Comparison of ENCODE assay signal across 8 cellular contexts in the genomic region with DNA sequence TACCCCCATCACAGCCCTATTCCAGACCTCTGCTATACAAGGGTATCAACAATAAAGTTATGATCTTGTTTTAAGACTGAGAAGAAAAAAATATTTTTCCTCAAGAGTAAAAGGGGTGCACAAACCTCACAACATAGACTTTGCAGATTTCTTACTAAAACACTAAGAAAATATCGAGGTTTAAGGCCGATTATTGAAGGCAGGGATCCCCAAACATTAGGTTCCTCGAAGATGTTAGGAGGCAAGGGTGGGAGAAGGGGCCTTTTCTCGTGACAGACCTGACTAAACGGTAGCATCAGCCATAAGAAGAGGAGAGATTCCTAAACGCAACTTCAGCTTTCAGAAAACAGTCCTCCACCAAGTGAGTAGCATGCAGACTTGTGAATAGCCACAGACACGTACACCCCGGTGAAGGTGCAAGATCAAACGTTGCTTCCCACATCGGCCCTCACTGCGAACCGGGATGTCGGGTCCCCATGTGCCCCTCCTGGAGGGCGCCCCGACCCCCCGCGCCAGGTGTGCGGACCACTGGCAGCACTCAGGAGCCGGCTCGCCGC. TPM values are rescaled to one million over a fixed set of nuclear protein-coding genes. Genes with fewer than 3 reads are reported as not detected.
A peak's percentile ranks its signal among the peaks of the same experiment; 100 is the strongest.
DNase-seq lines count a peak whose midpoint lies in the region; ATAC-seq and TF ChIP-seq lines count a peak whose summit lies in the region.

No MANE protein-coding gene starts in this region.

- in situ Hi-C loops in ACHN (cut with HindIII; ENCODE audit: low pct_ligation_motif_present, low pct_unique_long_range_greater_than_20kb, low sequenced_read_pairs) = no loop called here

- no peak for TF ChIP-seq CTCF in GM10248 (IDR thresholded peaks at IDR 0.05; ENCODE audit: control extremely low read depth, extremely low read depth, low read depth, missing control alignments)
- no peak for TF ChIP-seq CTCF in cardiac fibroblast (IDR thresholded peaks at IDR 0.05; ENCODE audit: low read depth, low read length)

- POLR2A ChIA-PET in GM10248 (lab: Yijun Ruan, JAX) = interaction anchor here (1.0 kb wide), 2 partner anchors 17 to 24 kb away, joined by 4 to 5 read pairs; no protein-coding TSS in a partner anchor

- peak; percentile 20 for ATAC-seq in HG03139 (IDR thresholded peaks at IDR 0.05; ENCODE audit: unreplicated experiment)
- peak; percentile 28 for ATAC-seq in left colon
- ATAC-seq in stimulated activated naive CD8-positive, alpha-beta T cell treated with anti-CD3 and anti-CD28 coated beads, Interleukin-15, Interleukin-2, amounts not matched to agents 100 U/mL and 50 U/mL, for 24 hours = peak; percentile 41

- no peak overlapping the region for H3K27ac ChIP-seq in SJSA1

- H3K4me3 ChIP-seq in SJSA1 = peak overlapping the region; percentile 98
- peak overlapping the region; percentile 62 to 82 for H3K4me3 ChIP-seq in cardiac fibroblast (replicated peaks in 1 of 2; ENCODE audit: low read depth in 2 of 2, low read length in 2 of 2)

- H3K27me3 ChIP-seq in SJSA1 (replicated peaks) = no peaks in the 10 kb centered on the region

- peaks cover 6% of the 10 kb centered on the region; the same call in 1 of the 2 replicates for H3K9me3 ChIP-seq in SJSA1 (replicated peaks)

- H3K4me1 ChIP-seq in SJSA1 (replicated peaks) = peaks cover 14% of the 10 kb centered on the region

- peaks cover 6% of the 10 kb centered on the region for H3K36me3 ChIP-seq in SJSA1

- DNase-seq in ACHN (peak; percentile 33), GM10248 (ENCODE audit: extremely low spot score) (peak; percentile 59), SJSA1 (ENCODE audit: low read depth in 1 of 2, low spot score in 2 of 2) (peak in 1 of 2 experiments; percentile 21), cardiac fibroblast (ENCODE audit: low read depth in 2 of 2) (peak; percentile 40 to 41), left colon (no peak), NCI-H128 (lab: John Stamatoyannopoulos, UW; ENCODE audit: unreplicated experiment) (no peak)
- DNase-seq in stimulated activated naive CD8-positive, alpha-beta T cell treated with anti-CD3 and anti-CD28 coated beads, Interleukin-15, Interleukin-2, amounts not matched to agents 100 U/mL and 50 U/mL, for 24 hours = peak; percentile 51

- CTCF ChIA-PET in GM10248 (lab: Yijun Ruan, JAX) = interaction anchor here (1.0 kb wide), 1 partner anchor 241 kb away, joined by 3 read pairs; no protein-coding TSS in a partner anchor

- intact Hi-C loops in left colon (cut with DNase I, micrococcal nuclease) = no loop called here

RNA-seq across cellular contexts. Expression of gene PIAS2, which starts 0.7 kb away (rescaled TPM):
- total RNA-seq in SJSA1 (2014; rRNA removed; shearing (Covaris generic)) = 13.8 and 16.9 TPM in 2 replicates
- 10 to 100 TPM; 33.0 to 33.1 TPM for total RNA-seq in left colon

RNA-seq across cellular contexts. Expression of gene KATNAL2, which starts 0.8 kb away (rescaled TPM):
- 0.18 and 0.56 TPM in 2 replicates for total RNA-seq in SJSA1 (2014; rRNA removed; shearing (Covaris generic))
- 1 to 10 TPM; 2.1 to 3.7 TPM for total RNA-seq in left colon

Comparison
In these comparisons a context has a peak if more than half of its experiments do, and no peak if none do; other contexts are left out.
1. DNase-seq: peak in ACHN (single experiment), GM10248 (single experiment), cardiac fibroblast (2 of 2) and stimulated activated naive CD8-positive, alpha-beta T cell treated with anti-CD3 and anti-CD28 coated beads, Interleukin-15, Interleukin-2, amounts not matched to agents 100 U/mL and 50 U/mL, for 24 hours (single experiment); none in left colon (0 of 2) and NCI-H128 (single experiment).
2. Peak in every context shown above with its lines, with median percentiles within 50 percentile points of each other: ATAC-seq.